ENCODE assay signal across 14 cellular contexts in the genomic region with DNA sequence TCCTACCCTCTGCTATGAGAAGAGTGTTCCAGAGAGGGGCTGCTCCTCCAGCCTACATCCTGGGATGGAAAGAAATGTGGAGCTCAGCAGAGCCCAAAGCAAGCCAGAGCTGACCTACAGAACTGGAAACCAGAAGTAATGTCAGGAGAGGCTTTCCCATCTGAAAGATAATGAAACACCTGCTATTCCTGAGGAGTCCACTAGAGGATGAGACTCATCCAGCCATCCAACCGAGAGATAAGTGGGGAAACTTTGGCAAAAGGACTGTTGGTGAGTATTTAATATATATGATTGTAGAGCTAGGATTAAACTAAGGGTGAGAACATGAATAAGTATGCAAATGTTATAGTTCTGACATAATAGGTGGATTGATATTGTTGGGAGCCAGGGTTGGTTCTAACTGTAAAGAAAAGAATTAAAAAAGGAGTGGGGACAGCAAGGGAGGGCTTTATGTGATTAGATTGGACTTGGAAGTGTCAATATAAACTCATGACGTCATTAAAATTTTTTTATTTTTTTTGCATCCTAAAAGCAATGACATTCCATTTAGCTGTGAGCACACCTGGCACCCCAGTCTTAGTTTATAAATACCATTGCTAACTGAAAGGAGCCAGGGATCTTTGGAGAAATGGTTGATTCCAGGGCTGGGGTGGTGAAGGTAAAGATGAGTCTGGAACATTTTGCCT.
DNase-seq lines count a peak whose midpoint lies in the region; ATAC-seq, FAIRE-seq and TF ChIP-seq lines count a peak whose summit lies in the region.
"Had no signal": no experiment of that assay in that cellular context is flagged by ENCODE, and none has a peak within 500 bp of the region (broad histone marks: within the 10 kb centered on the region; RNA-seq: fewer than 3 reads in every experiment).

No MANE protein-coding gene starts in this region.

- TF ChIP-seq RAD21 in A549 (conservative IDR thresholded peaks at IDR 0.05 in 1 of 2, IDR thresholded peaks at IDR 0.05 in 1 of 2): 0 out of 5 replicates have a peak, but pooled peaks of 1 of the 2 experiments have one; percentile 13

- peak; percentile 50 to 85; a peak in 4 of 6 replicates for ATAC-seq in A549
- no peak for ATAC-seq in stimulated activated naive B cell treated with anti-CD40 and anti-IgM and Interleukin-4, amounts not matched to agents 10 μg/mL and 1 μg/mL and 100 μg/mL, for 72 hours (replicated peaks)
- ATAC-seq: gastroesophageal sphincter had no signal

- no peak for TF ChIP-seq EP300 in A549 (IDR thresholded peaks at IDR 0.05)

- no peak overlapping the region for H3K4me3 ChIP-seq in A549
- H3K4me3 ChIP-seq in GM12864 (ENCODE audit: low read depth, low read length): no peak overlapping the region
- H3K4me3 ChIP-seq: gastroesophageal sphincter had no signal

- no peaks in the 10 kb centered on the region for H3K36me3 Mint-ChIP-seq in glutamatergic neuron (ENCODE audit: unreplicated experiment)
- no peaks in the 10 kb centered on the region for H3K36me3 Mint-ChIP-seq in stimulated activated naive B cell treated with anti-CD40 and anti-IgM and Interleukin-4, amounts not matched to agents 10 μg/mL and 1 μg/mL and 100 μg/mL, for 72 hours
- H3K36me3 Mint-ChIP-seq: naive B cell had no signal

- H3K27me3 Mint-ChIP-seq in glutamatergic neuron (ENCODE audit: unreplicated experiment): no peaks in the 10 kb centered on the region
- H3K27me3 Mint-ChIP-seq in stimulated activated naive B cell treated with anti-CD40 and anti-IgM and Interleukin-4, amounts not matched to agents 10 μg/mL and 1 μg/mL and 100 μg/mL, for 72 hours: peaks cover 22 to 35% of the 10 kb centered on the region in 2 donors

- no peak overlapping the region for H3K27ac Mint-ChIP-seq in glutamatergic neuron (ENCODE audit: unreplicated experiment)
- H3K27ac Mint-ChIP-seq in stimulated activated naive B cell treated with anti-CD40 and anti-IgM and Interleukin-4, amounts not matched to agents 10 μg/mL and 1 μg/mL and 100 μg/mL, for 72 hours: no peak overlapping the region
- H3K27ac Mint-ChIP-seq: activated naive CD4-positive, alpha-beta T cell treated with anti-CD3 and anti-CD28 coated beads for 36 hours; naive B cell had no signal

- peaks cover 2% of the 10 kb centered on the region for H3K4me1 Mint-ChIP-seq in glutamatergic neuron (ENCODE audit: low read depth, unreplicated experiment)
- H3K4me1 Mint-ChIP-seq in stimulated activated naive B cell treated with anti-CD40 and anti-IgM and Interleukin-4, amounts not matched to agents 10 μg/mL and 1 μg/mL and 100 μg/mL, for 72 hours: no peaks in the 10 kb centered on the region
- H3K4me1 Mint-ChIP-seq: naive B cell had no signal

- no peak overlapping the region for H3K4me2 ChIP-seq in A549

- DNase-seq in A549 (ENCODE audit: low read depth in 1 of 2, low spot score in 1 of 2) (peak in 1 of 2 experiments; percentile 30), GM12864 (ENCODE audit: low read depth) (no peak), RPMI7951 (ENCODE audit: low read depth) (peak; percentile 21), glutamatergic neuron (no peak), kidney glomerular epithelial cell (lab: John Stamatoyannopoulos, UW) (no peak), GM10266 (ENCODE audit: extremely low spot score) (no peak), C1 segment of cervical spinal cord (lab: John Stamatoyannopoulos, UW) (no peak)
- DNase-seq in stimulated activated naive B cell treated with anti-CD40 and anti-IgM and Interleukin-4, amounts not matched to agents 10 μg/mL and 1 μg/mL and 100 μg/mL, for 72 hours: no peak
- DNase-seq: activated naive CD4-positive, alpha-beta T cell treated with anti-CD3 and anti-CD28 coated beads for 36 hours; naive B cell; NCI-H1694 treated with DMSO at 0.1 percent for 48 hours; stimulated activated CD4-positive, alpha-beta T cell treated with anti-CD3 and anti-CD28 coated beads, Interleukin-4, amount 100 ng/mL, for 4 hours had no signal

- H3K4me3 Mint-ChIP-seq in glutamatergic neuron (ENCODE audit: unreplicated experiment): no peak overlapping the region
- no peak overlapping the region for H3K4me3 Mint-ChIP-seq in stimulated activated naive B cell treated with anti-CD40 and anti-IgM and Interleukin-4, amounts not matched to agents 10 μg/mL and 1 μg/mL and 100 μg/mL, for 72 hours
- H3K4me3 Mint-ChIP-seq: activated naive CD4-positive, alpha-beta T cell treated with anti-CD3 and anti-CD28 coated beads for 36 hours; naive B cell had no signal

- CTCF ChIA-PET in A549 (lab: Yijun Ruan, JAX): interaction anchor here (0.8 to 6.7 kb wide), 4 partner anchors 11 to 245 kb away, joined by 3 to 51 read pairs (median 4); no protein-coding TSS in a partner anchor

- FAIRE-seq in A549 (lab: Jason Lieb, UNC): no peak
- FAIRE-seq: D721Med had no signal

- TF ChIP-seq CTCF in A549 (IDR thresholded peaks at IDR 0.05) (no peak), GM12864 (IDR thresholded peaks at IDR 0.05; ENCODE audit: low read depth, low read length, missing control alignments) (peak; percentile 55), glutamatergic neuron (IDR thresholded peaks at IDR 0.05; ENCODE audit: partially characterized antibody, unreplicated experiment) (peak; percentile 57), GM10266 (IDR thresholded peaks at IDR 0.05; ENCODE audit: control insufficient read depth, insufficient read depth, low read depth, missing control alignments) (no peak)

- H3K9me3 Mint-ChIP-seq in glutamatergic neuron (ENCODE audit: unreplicated experiment): peaks cover 3% of the 10 kb centered on the region
- peaks cover 0 to 3% of the 10 kb centered on the region in 2 donors for H3K9me3 Mint-ChIP-seq in stimulated activated naive B cell treated with anti-CD40 and anti-IgM and Interleukin-4, amounts not matched to agents 10 μg/mL and 1 μg/mL and 100 μg/mL, for 72 hours
- H3K9me3 Mint-ChIP-seq: activated naive CD4-positive, alpha-beta T cell treated with anti-CD3 and anti-CD28 coated beads for 36 hours; naive B cell had no signal

- 23% methylated on average over 2 of the region's 2 CpGs for WGBS in A549 (ENCODE audit: missing lambda C conversion rate)

- no peaks in the 10 kb centered on the region for H3K4me1 ChIP-seq in A549

- H3K27ac ChIP-seq in A549: no peak overlapping the region

- no peak for TF ChIP-seq POLR2A in A549 (IDR thresholded peaks at IDR 0.05; ENCODE audit: low read length)

- H3K9me3 ChIP-seq in A549: no peaks in the 10 kb centered on the region
- H3K9me3 ChIP-seq: gastroesophageal sphincter had no signal

- POLR2A ChIA-PET in A549 (lab: Yijun Ruan, JAX): no interaction called here

TF ChIP-seq in A549, 52 proteins besides CTCF, POLR2A, EP300 and RAD21 (continues in another document):
- no peak for TF ChIP-seq EHF (CRISPR knock-in tag; IDR thresholded peaks at IDR 0.05)
- no peak for TF ChIP-seq NPAS2 (CRISPR knock-in tag; IDR thresholded peaks at IDR 0.05; ENCODE audit: borderline replicate concordance)
- no peak for TF ChIP-seq KDM5A (IDR thresholded peaks at IDR 0.05)
- no peak for TF ChIP-seq CBX2 (IDR thresholded peaks at IDR 0.05; ENCODE audit: borderline replicate concordance, low read depth)
- no peak for TF ChIP-seq ATOH8 (CRISPR knock-in tag; IDR thresholded peaks at IDR 0.05; ENCODE audit: low read depth)
- TF ChIP-seq HOXB13 (CRISPR knock-in tag; IDR thresholded peaks at IDR 0.05; ENCODE audit: low read depth): no peak
- no peak for TF ChIP-seq REST (IDR thresholded peaks at IDR 0.05)
- no peak for TF ChIP-seq HOXB5 (CRISPR knock-in tag; IDR thresholded peaks at IDR 0.05)
- TF ChIP-seq RFX5 (IDR thresholded peaks at IDR 0.05): no peak
- TF ChIP-seq CEBPB (IDR thresholded peaks at IDR 0.05): no peak
- no peak for TF ChIP-seq ZSCAN20 (CRISPR knock-in tag; IDR thresholded peaks at IDR 0.05)
- TF ChIP-seq, protein P1, sequence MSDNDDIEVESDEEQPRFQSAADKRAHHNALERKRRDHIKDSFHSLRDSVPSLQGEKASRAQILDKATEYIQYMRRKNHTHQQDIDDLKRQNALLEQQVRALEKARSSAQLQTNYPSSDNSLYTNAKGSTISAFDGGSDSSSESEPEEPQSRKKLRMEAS (IDR thresholded peaks at IDR 0.05): no peak
- no peak for TF ChIP-seq E2F6 (IDR thresholded peaks at IDR 0.05; ENCODE audit: borderline replicate concordance, low read depth)

Comparison
In these comparisons a context has a peak if more than half of its experiments do, and no peak if none do; other contexts are left out.
1. ATAC-seq: peak in A549 (2 of 2); none in stimulated activated naive B cell treated with anti-CD40 and anti-IgM and Interleukin-4, amounts not matched to agents 10 μg/mL and 1 μg/mL and 100 μg/mL, for 72 hours (0 of 2).
2. CTCF ChIP-seq: peak in GM12864 (single experiment) and glutamatergic neuron (single experiment); none in A549 (single experiment) and GM10266 (single experiment).